In genomic region chr4:107392380-107392779, GRCh38 we compare ENCODE assay signal across 17 cellular contexts.
DNase-seq lines count a peak whose midpoint lies in the region; ATAC-seq, FAIRE-seq and TF ChIP-seq lines count a peak whose summit lies in the region.
"Had no signal": no experiment of that assay in that cellular context is flagged by ENCODE, and none has a peak within 500 bp of the region (broad histone marks: within the 10 kb centered on the region; RNA-seq: fewer than 3 reads in every experiment).

No MANE protein-coding gene starts in this region.

- H3F3A ChIP-seq in MM.1S (ENCODE audit: insufficient read depth, low read length): no peaks in the 10 kb centered on the region

- 61 to 79% methylated on average over 3 of the region's 3 CpGs for WGBS in sigmoid colon, 2 donors

- H3K4me2 ChIP-seq in MM.1S (ENCODE audit: low read depth, low read length): no peak overlapping the region

- DNase-seq in A673 (ENCODE audit: low spot score): no peak
- DNase-seq in MG63: no peak
- no peak for DNase-seq in sigmoid colon
- DNase-seq in hypothalamus (lab: John Stamatoyannopoulos, UW): no peak
- DNase-seq in MM.1S: no peak
- DNase-seq in H7: no peak
- DNase-seq: Caco-2, H9, KBM-7, NCI-H1105 treated with DMSO at 0.1 percent for 48 hours, NCI-H187, NCI-H69 had no signal

- POLR2A ChIA-PET in A673 (lab: Charles Lee; ENCODE audit: low non-redundant PET): no interaction called here

- no peak for ATAC-seq in HG03097 (IDR thresholded peaks at IDR 0.05; ENCODE audit: low FRiP score, unreplicated experiment)
- ATAC-seq: Panc1, Right ventricle myocardium inferior had no signal

- BruUV-seq in A673 (replicated peaks; lab: Mats Ljungman, UMichigan): no TSS peak

- H3K4me1 ChIP-seq in A673 (ENCODE audit: insufficient read depth, low read length, poor library complexity, severe bottlenecking) (peaks cover 52% of the 10 kb centered on the region), sigmoid colon (peaks cover 0 to 18% (median 9%) of the 10 kb centered on the region in 4 donors), MM.1S (ENCODE audit: low read length) (no peaks in the 10 kb centered on the region)
- H3K4me1 ChIP-seq: Caco-2 had no signal

- no peak for TF ChIP-seq EP300 in sigmoid colon (IDR thresholded peaks at IDR 0.05)

- peak overlapping the region; percentile 90 for H3K27ac ChIP-seq in A673 (ENCODE audit: low read depth, low read length, poor library complexity, severe bottlenecking)
- peak overlapping the region in 3 of 4 donors; percentile 43 to 63 (median 59) for H3K27ac ChIP-seq in sigmoid colon
- no peak overlapping the region for H3K27ac ChIP-seq in MM.1S (ENCODE audit: low read length)

- intact Hi-C loops in A673 (cut with micrococcal nuclease; ENCODE audit: unreplicated experiment): loop anchor here (5.0 kb wide), 1 partner anchor 355 kb away; the partner anchor contains the start of gene DKK2
- intact Hi-C loops in sigmoid colon (cut with DNase I): no loop called here

- no peaks in the 10 kb centered on the region for H3K36me3 ChIP-seq in A673 (ENCODE audit: insufficient read depth, low read length, poor library complexity, severe bottlenecking)
- H3K36me3 ChIP-seq in MG63: no peaks in the 10 kb centered on the region
- H3K36me3 ChIP-seq in sigmoid colon: no peaks in the 10 kb centered on the region
- no peaks in the 10 kb centered on the region for H3K36me3 ChIP-seq in MM.1S (replicated peaks; ENCODE audit: insufficient read depth, low read length)
- H3K36me3 ChIP-seq in H7 (replicated peaks; ENCODE audit: control insufficient read depth, insufficient read depth, low read length): no peaks in the 10 kb centered on the region

- CTCF ChIA-PET in A673 (lab: Charles Lee): no interaction called here

- no peak for TF ChIP-seq POLR2A in sigmoid colon (IDR thresholded peaks at IDR 0.05)

- H3K9me2 ChIP-seq in MM.1S (replicated peaks; ENCODE audit: insufficient read depth, low read length): no peaks in the 10 kb centered on the region

- H3K9me3 ChIP-seq in A673 (ENCODE audit: low read depth, low read length, poor library complexity, severe bottlenecking) (peaks cover 4% of the 10 kb centered on the region), MG63 (no peaks in the 10 kb centered on the region), sigmoid colon (no peaks in the 10 kb centered on the region), MM.1S (replicated peaks; ENCODE audit: insufficient read depth, low read length) (no peaks in the 10 kb centered on the region)
- H3K9me3 ChIP-seq: Caco-2 had no signal

- H3K79me2 ChIP-seq in MM.1S (ENCODE audit: low read length): no peaks in the 10 kb centered on the region

- no peak overlapping the region for H3K4me3 ChIP-seq in A673 (ENCODE audit: low read depth, low read length, poor library complexity, severe bottlenecking)
- 0 out of 2 replicates have a peak overlapping the region, but pooled peaks have one; percentile 5 for H3K4me3 ChIP-seq in MG63
- H3K4me3 ChIP-seq in sigmoid colon: peak overlapping the region in 1 of 4 donors; percentile 25
- no peak overlapping the region for H3K4me3 ChIP-seq in MM.1S (ENCODE audit: low read length)
- no peak overlapping the region for H3K4me3 ChIP-seq in H7 (ENCODE audit: insufficient read depth, low read depth, low read length)

- H2AFZ ChIP-seq in MM.1S (ENCODE audit: low read length): no peak overlapping the region; the same call in 1 of the 2 replicates

- H4K20me1 ChIP-seq in MM.1S (ENCODE audit: insufficient read depth, low read length): no peaks in the 10 kb centered on the region

- no peak overlapping the region for H3K9ac ChIP-seq in MM.1S (ENCODE audit: low read length)

- TF ChIP-seq CTCF in A673 (conservative IDR thresholded peaks at IDR 0.05; ENCODE audit: low read depth, low read length) (no peak), sigmoid colon (IDR thresholded peaks at IDR 0.05) (no peak), MM.1S (IDR thresholded peaks at IDR 0.05; ENCODE audit: low read length) (no peak)

- FAIRE-seq in endometrium (lab: Jason Lieb, UNC): peak; percentile 99
- FAIRE-seq: GM18507 had no signal

- H3K27me3 ChIP-seq in A673 (replicated peaks; ENCODE audit: insufficient read depth, low read depth, low read length, poor library complexity) (no peaks in the 10 kb centered on the region), MG63 (no peaks in the 10 kb centered on the region), sigmoid colon (no peaks in the 10 kb centered on the region), MM.1S (replicated peaks; ENCODE audit: insufficient read depth, low read length) (no peaks in the 10 kb centered on the region), H7 (ENCODE audit: control insufficient read depth, insufficient read depth, low read length) (no peaks in the 10 kb centered on the region)
